Comparison of ENCODE assay signal across 1 cellular context in genomic region chr9:129145316-129145715, GRCh38.
TF ChIP-seq lines count a peak whose summit lies in the region.

No MANE protein-coding gene starts in this region.

TF ChIP-seq in WTC11, 78 proteins besides CTCF, POLR2A, EP300 and RAD21 (continued from another document):
- TF ChIP-seq, protein P1, sequence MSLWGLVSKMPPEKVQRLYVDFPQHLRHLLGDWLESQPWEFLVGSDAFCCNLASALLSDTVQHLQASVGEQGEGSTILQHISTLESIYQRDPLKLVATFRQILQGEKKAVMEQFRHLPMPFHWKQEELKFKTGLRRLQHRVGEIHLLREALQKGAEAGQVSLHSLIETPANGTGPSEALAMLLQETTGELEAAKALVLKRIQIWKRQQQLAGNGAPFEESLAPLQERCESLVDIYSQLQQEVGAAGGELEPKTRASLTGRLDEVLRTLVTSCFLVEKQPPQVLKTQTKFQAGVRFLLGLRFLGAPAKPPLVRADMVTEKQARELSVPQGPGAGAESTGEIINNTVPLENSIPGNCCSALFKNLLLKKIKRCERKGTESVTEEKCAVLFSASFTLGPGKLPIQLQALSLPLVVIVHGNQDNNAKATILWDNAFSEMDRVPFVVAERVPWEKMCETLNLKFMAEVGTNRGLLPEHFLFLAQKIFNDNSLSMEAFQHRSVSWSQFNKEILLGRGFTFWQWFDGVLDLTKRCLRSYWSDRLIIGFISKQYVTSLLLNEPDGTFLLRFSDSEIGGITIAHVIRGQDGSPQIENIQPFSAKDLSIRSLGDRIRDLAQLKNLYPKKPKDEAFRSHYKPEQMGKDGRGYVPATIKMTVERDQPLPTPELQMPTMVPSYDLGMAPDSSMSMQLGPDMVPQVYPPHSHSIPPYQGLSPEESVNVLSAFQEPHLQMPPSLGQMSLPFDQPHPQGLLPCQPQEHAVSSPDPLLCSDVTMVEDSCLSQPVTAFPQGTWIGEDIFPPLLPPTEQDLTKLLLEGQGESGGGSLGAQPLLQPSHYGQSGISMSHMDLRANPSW (CRISPR knock-in tag; conservative IDR thresholded peaks at IDR 0.05; ENCODE audit: low read depth), result no peak
- TF ChIP-seq FOXK1 (CRISPR knock-in tag; IDR thresholded peaks at IDR 0.05), result no peak
- TF ChIP-seq TEAD4 (CRISPR knock-in tag; IDR thresholded peaks at IDR 0.05), result no peak
- TF ChIP-seq ZBTB43 (CRISPR knock-in tag; IDR thresholded peaks at IDR 0.05), result no peak
- TF ChIP-seq ATF1 (CRISPR knock-in tag; IDR thresholded peaks at IDR 0.05), result no peak
- no peak for TF ChIP-seq OVOL2 (CRISPR knock-in tag; IDR thresholded peaks at IDR 0.05; ENCODE audit: borderline replicate concordance)
- TF ChIP-seq MYBL2 (CRISPR knock-in tag; IDR thresholded peaks at IDR 0.05), result no peak
- TF ChIP-seq, protein P2, sequence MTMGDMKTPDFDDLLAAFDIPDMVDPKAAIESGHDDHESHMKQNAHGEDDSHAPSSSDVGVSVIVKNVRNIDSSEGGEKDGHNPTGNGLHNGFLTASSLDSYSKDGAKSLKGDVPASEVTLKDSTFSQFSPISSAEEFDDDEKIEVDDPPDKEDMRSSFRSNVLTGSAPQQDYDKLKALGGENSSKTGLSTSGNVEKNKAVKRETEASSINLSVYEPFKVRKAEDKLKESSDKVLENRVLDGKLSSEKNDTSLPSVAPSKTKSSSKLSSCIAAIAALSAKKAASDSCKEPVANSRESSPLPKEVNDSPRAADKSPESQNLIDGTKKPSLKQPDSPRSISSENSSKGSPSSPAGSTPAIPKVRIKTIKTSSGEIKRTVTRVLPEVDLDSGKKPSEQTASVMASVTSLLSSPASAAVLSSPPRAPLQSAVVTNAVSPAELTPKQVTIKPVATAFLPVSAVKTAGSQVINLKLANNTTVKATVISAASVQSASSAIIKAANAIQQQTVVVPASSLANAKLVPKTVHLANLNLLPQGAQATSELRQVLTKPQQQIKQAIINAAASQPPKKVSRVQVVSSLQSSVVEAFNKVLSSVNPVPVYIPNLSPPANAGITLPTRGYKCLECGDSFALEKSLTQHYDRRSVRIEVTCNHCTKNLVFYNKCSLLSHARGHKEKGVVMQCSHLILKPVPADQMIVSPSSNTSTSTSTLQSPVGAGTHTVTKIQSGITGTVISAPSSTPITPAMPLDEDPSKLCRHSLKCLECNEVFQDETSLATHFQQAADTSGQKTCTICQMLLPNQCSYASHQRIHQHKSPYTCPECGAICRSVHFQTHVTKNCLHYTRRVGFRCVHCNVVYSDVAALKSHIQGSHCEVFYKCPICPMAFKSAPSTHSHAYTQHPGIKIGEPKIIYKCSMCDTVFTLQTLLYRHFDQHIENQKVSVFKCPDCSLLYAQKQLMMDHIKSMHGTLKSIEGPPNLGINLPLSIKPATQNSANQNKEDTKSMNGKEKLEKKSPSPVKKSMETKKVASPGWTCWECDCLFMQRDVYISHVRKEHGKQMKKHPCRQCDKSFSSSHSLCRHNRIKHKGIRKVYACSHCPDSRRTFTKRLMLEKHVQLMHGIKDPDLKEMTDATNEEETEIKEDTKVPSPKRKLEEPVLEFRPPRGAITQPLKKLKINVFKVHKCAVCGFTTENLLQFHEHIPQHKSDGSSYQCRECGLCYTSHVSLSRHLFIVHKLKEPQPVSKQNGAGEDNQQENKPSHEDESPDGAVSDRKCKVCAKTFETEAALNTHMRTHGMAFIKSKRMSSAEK (CRISPR knock-in tag; IDR thresholded peaks at IDR 0.05; ENCODE audit: borderline replicate concordance), result no peak
- TF ChIP-seq, protein P3, sequence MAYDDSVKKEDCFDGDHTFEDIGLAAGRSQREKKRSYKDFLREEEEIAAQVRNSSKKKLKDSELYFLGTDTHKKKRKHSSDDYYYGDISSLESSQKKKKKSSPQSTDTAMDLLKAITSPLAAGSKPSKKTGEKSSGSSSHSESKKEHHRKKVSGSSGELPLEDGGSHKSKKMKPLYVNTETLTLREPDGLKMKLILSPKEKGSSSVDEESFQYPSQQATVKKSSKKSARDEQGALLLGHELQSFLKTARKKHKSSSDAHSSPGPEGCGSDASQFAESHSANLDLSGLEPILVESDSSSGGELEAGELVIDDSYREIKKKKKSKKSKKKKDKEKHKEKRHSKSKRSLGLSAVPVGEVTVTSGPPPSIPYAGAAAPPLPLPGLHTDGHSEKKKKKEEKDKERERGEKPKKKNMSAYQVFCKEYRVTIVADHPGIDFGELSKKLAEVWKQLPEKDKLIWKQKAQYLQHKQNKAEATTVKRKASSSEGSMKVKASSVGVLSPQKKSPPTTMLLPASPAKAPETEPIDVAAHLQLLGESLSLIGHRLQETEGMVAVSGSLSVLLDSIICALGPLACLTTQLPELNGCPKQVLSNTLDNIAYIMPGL (CRISPR knock-in tag; IDR thresholded peaks at IDR 0.05), result no peak
- TF ChIP-seq, protein P4, sequence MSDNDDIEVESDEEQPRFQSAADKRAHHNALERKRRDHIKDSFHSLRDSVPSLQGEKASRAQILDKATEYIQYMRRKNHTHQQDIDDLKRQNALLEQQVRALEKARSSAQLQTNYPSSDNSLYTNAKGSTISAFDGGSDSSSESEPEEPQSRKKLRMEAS (CRISPR knock-in tag; IDR thresholded peaks at IDR 0.05), result no peak
- no peak for TF ChIP-seq NFYB (CRISPR knock-in tag; conservative IDR thresholded peaks at IDR 0.05; ENCODE audit: low read depth)
